In the genomic region with DNA sequence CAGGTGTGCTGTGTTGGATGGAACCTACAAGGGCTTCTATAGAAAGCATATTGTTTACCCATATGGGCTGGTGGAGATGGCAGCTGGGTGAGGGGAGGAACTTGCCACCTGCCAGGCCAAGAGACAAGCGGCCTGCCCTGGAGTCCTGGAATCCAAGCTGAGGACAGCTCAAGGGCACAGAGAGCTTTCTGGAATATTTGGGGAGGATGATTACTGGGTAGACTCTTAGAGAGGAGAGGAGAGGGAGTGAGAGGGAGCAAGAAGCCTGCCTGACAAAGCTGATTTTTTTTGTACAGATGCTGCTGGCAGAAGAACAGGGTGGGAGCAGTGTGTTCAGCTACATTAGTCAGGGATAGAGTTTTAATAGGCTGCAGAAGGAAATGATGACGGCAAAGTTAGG, we compare ENCODE assay signal across 13 cellular contexts.
"Had no signal": no experiment of that assay in that cellular context is flagged by ENCODE, and none has a peak within 500 bp of the region (broad histone marks: within the 10 kb centered on the region; RNA-seq: fewer than 3 reads in every experiment).

No MANE protein-coding gene starts in this region.

- H3K4me3 Mint-ChIP-seq: activated naive CD4-positive, alpha-beta T cell treated with anti-CD3 and anti-CD28 coated beads, Interleukin-2, amount 50 U/mL, for 24 hours; mesothelial cell of epicardium; nephron progenitor cell had no signal

- H3K4me1 Mint-ChIP-seq: activated naive CD4-positive, alpha-beta T cell treated with anti-CD3 and anti-CD28 coated beads, Interleukin-2, amount 50 U/mL, for 24 hours; mesothelial cell of epicardium; nephron progenitor cell had no signal

- H3K27ac Mint-ChIP-seq: activated naive CD4-positive, alpha-beta T cell treated with anti-CD3 and anti-CD28 coated beads, Interleukin-2, amount 50 U/mL, for 24 hours; mesothelial cell of epicardium; nephron progenitor cell had no signal

- H3K36me3 Mint-ChIP-seq: activated naive CD4-positive, alpha-beta T cell treated with anti-CD3 and anti-CD28 coated beads, Interleukin-2, amount 50 U/mL, for 24 hours; mesothelial cell of epicardium had no signal

- ATAC-seq: gastrocnemius medialis, left lobe of liver had no signal

- DNase-seq: activated CD4-positive, alpha-beta T cell treated with anti-CD3 and anti-CD28 coated beads, Interleukin-2, amount 50 U/mL, for 1 hour; activated CD4-positive, CD25-positive, alpha-beta regulatory T cell treated with anti-CD3 and anti-CD28 coated beads, Interleukin-2, amount 50 U/mL, for 72 hours; activated CD8-positive, alpha-beta memory T cell treated with anti-CD3 and anti-CD28 coated beads for 24 hours; activated gamma-delta T cell; effector CD4-positive, alpha-beta T cell; gastrocnemius medialis; nephron progenitor cell; occipital lobe; stimulated activated naive CD4-positive, alpha-beta T cell; tibial artery had no signal

- H3K27me3 Mint-ChIP-seq: activated naive CD4-positive, alpha-beta T cell treated with anti-CD3 and anti-CD28 coated beads, Interleukin-2, amount 50 U/mL, for 24 hours had no signal

- H3K9me3 Mint-ChIP-seq: activated naive CD4-positive, alpha-beta T cell treated with anti-CD3 and anti-CD28 coated beads, Interleukin-2, amount 50 U/mL, for 24 hours; mesothelial cell of epicardium; nephron progenitor cell had no signal
